ENCODE assay signal across 8 cellular contexts in genomic region chr10:62735464-62736188, GRCh38.
A peak's percentile ranks its signal among the peaks of the same experiment; 100 is the strongest.
DNase-seq lines count a peak whose midpoint lies in the region; ATAC-seq and TF ChIP-seq lines count a peak whose summit lies in the region.

No MANE protein-coding gene starts in this region.

- intact Hi-C loops in activated CD4-positive, alpha-beta memory T cell treated with anti-CD3 and anti-CD28 coated beads for 36 hours (cut with micrococcal nuclease) = loop anchor here (1.0 to 10.0 kb wide), 2 partner anchors 9 to 681 kb away; no protein-coding TSS in a partner anchor

- POLR2A ChIA-PET in activated CD4-positive, alpha-beta memory T cell treated with anti-CD3 and anti-CD28 coated beads for 36 hours (lab: Charles Lee) = interaction anchor here (1.1 to 3.4 kb wide), 6 partner anchors 13 to 81 kb away, joined by 3 to 25 read pairs (median 6); partner anchors contain the start of gene EGR2

- no peak overlapping the region for H3K4me3 ChIP-seq in fibroblast of villous mesenchyme (ENCODE audit: low read depth, low read length)

- CTCF ChIA-PET in activated CD4-positive, alpha-beta memory T cell treated with anti-CD3 and anti-CD28 coated beads for 36 hours (lab: Charles Lee) = interaction anchor here (1.2 to 3.2 kb wide), 2 partner anchors 14 to 54 kb away, joined by 3 to 18 read pairs; no protein-coding TSS in a partner anchor

- no peak overlapping the region for H3K4me3 Mint-ChIP-seq in activated CD4-positive, alpha-beta memory T cell treated with anti-CD3 and anti-CD28 coated beads for 36 hours

- no peak overlapping the region for H3K27ac Mint-ChIP-seq in activated CD4-positive, alpha-beta memory T cell treated with anti-CD3 and anti-CD28 coated beads for 36 hours

- ATAC-seq in GM18502 (IDR thresholded peaks at IDR 0.05; ENCODE audit: poor library complexity, unreplicated experiment) (peak; percentile 49), GM21528 (IDR thresholded peaks at IDR 0.05; ENCODE audit: low FRiP score, unreplicated experiment) (peak; percentile 60), HG03558 (IDR thresholded peaks at IDR 0.05; ENCODE audit: extremely low read depth, unreplicated experiment) (peak; percentile 29), GM19328 (IDR thresholded peaks at IDR 0.05; ENCODE audit: unreplicated experiment) (no peak)

- peaks cover 9% of the 10 kb centered on the region for H3K4me1 Mint-ChIP-seq in activated CD4-positive, alpha-beta memory T cell treated with anti-CD3 and anti-CD28 coated beads for 36 hours (ENCODE audit: low read depth)

- DNase-seq in fibroblast of villous mesenchyme (ENCODE audit: low read depth) (peak; percentile 63), NCI-H1105 (lab: John Stamatoyannopoulos, UW) (no peak), NCI-H748 treated with DMSO at 0.1 percent for 48 hours (lab: John Stamatoyannopoulos, UW) (no peak)
- no peak for DNase-seq in activated CD4-positive, alpha-beta memory T cell treated with anti-CD3 and anti-CD28 coated beads for 36 hours

- H3K36me3 Mint-ChIP-seq in activated CD4-positive, alpha-beta memory T cell treated with anti-CD3 and anti-CD28 coated beads for 36 hours = no peaks in the 10 kb centered on the region

- H3K27me3 Mint-ChIP-seq in activated CD4-positive, alpha-beta memory T cell treated with anti-CD3 and anti-CD28 coated beads for 36 hours = peaks cover 3% of the 10 kb centered on the region

- TF ChIP-seq CTCF in fibroblast of villous mesenchyme (IDR thresholded peaks at IDR 0.05; ENCODE audit: insufficient read depth, low read depth, low read length) = no peak

- no peaks in the 10 kb centered on the region for H3K9me3 Mint-ChIP-seq in activated CD4-positive, alpha-beta memory T cell treated with anti-CD3 and anti-CD28 coated beads for 36 hours
